In the genomic region with DNA sequence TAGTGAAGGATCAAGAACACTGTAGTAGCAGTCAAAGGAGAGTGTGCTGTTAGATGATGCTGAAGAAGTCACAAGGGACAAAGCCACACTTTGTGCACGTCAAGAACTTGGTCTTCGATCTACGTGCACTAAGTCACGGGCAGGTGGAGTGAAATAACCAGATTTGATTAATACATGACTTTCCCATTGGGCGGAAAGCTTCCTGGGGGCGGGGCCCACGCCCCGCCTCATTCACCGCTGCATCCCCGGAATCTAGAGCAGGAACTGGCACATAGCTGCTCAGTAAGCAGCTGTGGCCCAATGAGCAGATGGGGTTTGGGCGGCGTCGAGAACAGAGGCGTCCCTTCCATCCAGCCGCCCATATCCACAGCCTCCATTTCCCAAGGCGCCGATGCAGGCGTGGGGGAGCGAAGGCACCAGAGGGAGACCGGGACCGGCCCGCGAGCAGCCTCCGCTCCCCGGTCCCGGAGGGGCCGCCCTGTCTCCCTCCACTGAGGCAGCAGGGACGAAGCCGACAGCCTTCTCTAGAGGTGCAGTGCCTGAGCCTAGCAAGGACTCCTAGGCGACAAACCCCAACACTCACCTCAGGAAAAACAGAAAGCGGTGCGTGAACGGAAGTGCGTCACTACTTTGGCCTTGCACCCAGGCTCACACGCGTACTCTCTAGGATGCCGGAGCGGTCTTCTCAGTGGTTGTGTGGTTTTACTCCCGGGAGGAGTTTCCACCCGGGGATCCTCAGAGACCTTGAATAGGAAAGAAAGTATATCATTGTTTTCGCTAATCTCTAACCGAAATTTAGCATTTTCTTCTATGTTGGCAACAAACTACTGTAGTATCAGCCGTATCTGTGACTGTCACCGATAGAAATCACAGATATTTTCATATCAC, we compare ENCODE assay signal across 1 cellular context.
TF ChIP-seq lines count a peak whose summit lies in the region.

No MANE protein-coding gene starts in this region.

TF ChIP-seq in IMR-90, 13 proteins besides CTCF, POLR2A, EP300 and RAD21:
- TF ChIP-seq CHD1 (IDR thresholded peaks at IDR 0.05; ENCODE audit: low read depth, low read length) = peak; percentile 82; the same call in 1 of the 2 replicates
- TF ChIP-seq MXI1 (IDR thresholded peaks at IDR 0.05; ENCODE audit: borderline replicate concordance, low read depth, low read length) = 0 out of 2 replicates have a peak, but pooled peaks have one; percentile 45
- TF ChIP-seq RCOR1 (IDR thresholded peaks at IDR 0.05; ENCODE audit: insufficient replicate concordance, low read length) = no peak
- TF ChIP-seq BHLHE40 (IDR thresholded peaks at IDR 0.05; ENCODE audit: low read depth, low read length) = no peak; the same call in 1 of the 2 replicates
- no peak for TF ChIP-seq NFE2L2 (IDR thresholded peaks at IDR 0.05; ENCODE audit: low read depth, low read length)
- no peak for TF ChIP-seq FOS (IDR thresholded peaks at IDR 0.05; ENCODE audit: low read depth, low read length)
- TF ChIP-seq CEBPB (IDR thresholded peaks at IDR 0.05; ENCODE audit: low read depth, low read length) = no peak
- TF ChIP-seq MAZ (IDR thresholded peaks at IDR 0.05; ENCODE audit: borderline replicate concordance, low read depth, low read length) = peak; percentile 25; the same call in 1 of the 2 replicates
